ENCODE assay signal across 15 cellular contexts in the genomic region with DNA sequence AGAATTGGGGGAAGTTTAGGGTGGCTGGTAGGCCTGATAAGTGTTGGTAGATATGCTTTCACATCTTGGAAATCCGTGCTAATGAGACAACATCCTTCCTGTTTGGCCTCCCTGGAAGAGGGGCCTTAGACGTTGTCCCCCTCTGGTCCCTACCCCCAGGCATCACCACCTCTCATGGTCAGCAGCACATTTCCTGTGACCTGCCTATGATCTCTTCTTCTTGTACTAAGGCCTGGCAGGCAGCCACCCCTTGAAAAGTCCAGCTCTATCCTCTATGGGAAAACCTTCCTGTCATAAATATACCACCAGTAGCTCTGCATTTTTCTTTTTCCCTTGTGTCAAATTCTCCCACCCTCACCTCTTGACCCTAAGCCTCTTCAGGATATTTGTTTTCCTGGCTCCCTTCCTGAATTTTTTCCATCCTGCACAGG.
DNase-seq lines count a peak whose midpoint lies in the region; ATAC-seq, FAIRE-seq and TF ChIP-seq lines count a peak whose summit lies in the region.
"Had no signal": no experiment of that assay in that cellular context is flagged by ENCODE, and none has a peak within 500 bp of the region (broad histone marks: within the 10 kb centered on the region; RNA-seq: fewer than 3 reads in every experiment).

No MANE protein-coding gene starts in this region.

- 0% methylated on average over 2 of the region's 2 CpGs for WGBS in K562 (ENCODE audit: insufficient coverage, low coverage, missing lambda C conversion rate)
- WGBS in psoas muscle, 3 donors, result 43 to 44% (median 43%) methylated on average over 2 of the region's 2 CpGs

- no peak overlapping the region for H3K4me3 Mint-ChIP-seq in activated T-helper 1 cell treated with anti-CD3 and anti-CD28 coated beads, Interleukin-12 subunit alpha, Interleukin-12 subunit beta, Interleukin-2, Interleukin-4 antibody, amounts not matched to agents 30 ng/mL and 10 ng/mL and 1 ng/mL, durations not matched to agents 14 hours and 24 hours and 36 hours
- H3K4me3 Mint-ChIP-seq: dendritic cell treated with granulocyte-macrophage colony-stimulating factor and Interleukin-4, amounts not matched to agents 40 ng/mL and 50 ng/mL, for 4 days had no signal

- H3K27ac Mint-ChIP-seq in activated T-helper 1 cell treated with anti-CD3 and anti-CD28 coated beads, Interleukin-12 subunit alpha, Interleukin-12 subunit beta, Interleukin-2, Interleukin-4 antibody, amounts not matched to agents 30 ng/mL and 10 ng/mL and 1 ng/mL, durations not matched to agents 14 hours and 24 hours and 36 hours, result no peak overlapping the region
- H3K27ac Mint-ChIP-seq: dendritic cell treated with granulocyte-macrophage colony-stimulating factor and Interleukin-4, amounts not matched to agents 40 ng/mL and 50 ng/mL, for 4 days had no signal

- H3K9me3 ChIP-seq in K562 (replicated peaks; ENCODE audit: control insufficient read depth, insufficient read depth, low read depth, low read length), result no peaks in the 10 kb centered on the region
- H3K9me3 ChIP-seq in right atrium auricular region, result no peaks in the 10 kb centered on the region
- no peaks in the 10 kb centered on the region for H3K9me3 ChIP-seq in psoas muscle
- H3K9me3 ChIP-seq: BE2C had no signal

- TF ChIP-seq CTCF in K562 (IDR thresholded peaks at IDR 0.05 in 2 of 3, conservative IDR thresholded peaks at IDR 0.05 in 1 of 3; ENCODE audit: insufficient read depth in 2 of 3, low read depth in 1 of 3, low read length in 3 of 3), result no peak
- no peak for TF ChIP-seq CTCF in right atrium auricular region (IDR thresholded peaks at IDR 0.05)
- no peak for TF ChIP-seq CTCF in psoas muscle (IDR thresholded peaks at IDR 0.05)

- no peaks in the 10 kb centered on the region for H3K79me2 ChIP-seq in K562 (ENCODE audit: control insufficient read depth, insufficient read depth, low read length)

- TF ChIP-seq POLR2A in K562 (conservative IDR thresholded peaks at IDR 0.05), result no peak

- no peaks in the 10 kb centered on the region for H3K9me1 ChIP-seq in K562 (ENCODE audit: control insufficient read depth, insufficient read depth, low read length)

- CTCF ChIA-PET in K562 (lab: Yijun Ruan, JAX; ENCODE audit: low intra/inter-chr PET ratio), result no interaction called here

- intact Hi-C loops in K562 (cut with micrococcal nuclease), result no loop called here
- intact Hi-C loops in psoas muscle (cut with DNase I), result no loop called here
- intact Hi-C loops in activated T-helper 1 cell treated with anti-CD3 and anti-CD28 coated beads, Interleukin-12 subunit alpha, Interleukin-12 subunit beta, Interleukin-2, Interleukin-4 antibody, amounts not matched to agents 30 ng/mL and 10 ng/mL and 1 ng/mL, durations not matched to agents 14 hours and 24 hours and 36 hours (cut with micrococcal nuclease), result loop anchor here (5.0 kb wide), 2 partner anchors 298 to 1048 kb away; partner anchors contain the start of gene ABHD5

- ATAC-seq in K562 (no peak), psoas muscle (peak; percentile 27 to 76 (median 63)), GM19023 (IDR thresholded peaks at IDR 0.05; ENCODE audit: unreplicated experiment) (no peak), GM18861 (IDR thresholded peaks at IDR 0.05; ENCODE audit: unreplicated experiment) (no peak)

- DNase-seq in EH (ENCODE audit: low read depth) (peak; percentile 89), K562 (ENCODE audit: extremely low read depth in 1 of 4, low spot score in 3 of 4) (no peak), right atrium auricular region (ENCODE audit: low spot score) (peak; percentile 71), psoas muscle (peak; percentile 62 to 74), NCI-H1092 (lab: John Stamatoyannopoulos, UW) (no peak)
- no peak for DNase-seq in activated T-helper 1 cell treated with anti-CD3 and anti-CD28 coated beads, Interleukin-12 subunit alpha, Interleukin-12 subunit beta, Interleukin-2, Interleukin-4 antibody, amounts not matched to agents 30 ng/mL and 10 ng/mL and 1 ng/mL, durations not matched to agents 14 hours and 24 hours and 36 hours (ENCODE audit: low spot score)
- DNase-seq: activated T-cell treated with anti-CD3 and anti-CD28 coated beads, Interleukin-2, amount 50 U/mL, for 1 hour; BE2C; NCI-H187; stimulated activated CD4-positive, alpha-beta T cell treated with anti-CD3 and anti-CD28 coated beads, Interleukin-12 subunit alpha, Interleukin-12 subunit beta, amount 100 ng/mL, for 4 hours had no signal

- H3K4me3 ChIP-seq in K562 (no peak overlapping the region), right atrium auricular region (no peak overlapping the region), psoas muscle (no peak overlapping the region)

- H3K27me3 ChIP-seq in K562 (ENCODE audit: control insufficient read depth in 2 of 2, insufficient read depth in 2 of 2, low read length in 2 of 2) (no peaks in the 10 kb centered on the region), right atrium auricular region (no peaks in the 10 kb centered on the region), psoas muscle (ENCODE audit: insufficient read depth in 3 of 3, low read length in 2 of 3) (no peaks in the 10 kb centered on the region)
- H3K27me3 ChIP-seq: BE2C had no signal

- H4K20me1 ChIP-seq in K562 (replicated peaks; ENCODE audit: control insufficient read depth, insufficient read depth, low read length), result no peaks in the 10 kb centered on the region

- no peak for FAIRE-seq in K562 (lab: Jason Lieb, UNC)
- FAIRE-seq: keratinocyte, TTC549 had no signal

- peaks cover 32% of the 10 kb centered on the region for H3K4me1 Mint-ChIP-seq in activated T-helper 1 cell treated with anti-CD3 and anti-CD28 coated beads, Interleukin-12 subunit alpha, Interleukin-12 subunit beta, Interleukin-2, Interleukin-4 antibody, amounts not matched to agents 30 ng/mL and 10 ng/mL and 1 ng/mL, durations not matched to agents 14 hours and 24 hours and 36 hours (ENCODE audit: low read depth)

- peaks cover 11% of the 10 kb centered on the region for H3K36me3 Mint-ChIP-seq in activated T-helper 1 cell treated with anti-CD3 and anti-CD28 coated beads, Interleukin-12 subunit alpha, Interleukin-12 subunit beta, Interleukin-2, Interleukin-4 antibody, amounts not matched to agents 30 ng/mL and 10 ng/mL and 1 ng/mL, durations not matched to agents 14 hours and 24 hours and 36 hours (ENCODE audit: low read depth)

- BruUV-seq in K562 (replicated peaks; lab: Mats Ljungman, UMichigan), result no TSS peak

- in situ Hi-C loops in K562 (cut with MboI), result no loop called here

- no peaks in the 10 kb centered on the region for H3K9me3 Mint-ChIP-seq in activated T-helper 1 cell treated with anti-CD3 and anti-CD28 coated beads, Interleukin-12 subunit alpha, Interleukin-12 subunit beta, Interleukin-2, Interleukin-4 antibody, amounts not matched to agents 30 ng/mL and 10 ng/mL and 1 ng/mL, durations not matched to agents 14 hours and 24 hours and 36 hours
- H3K9me3 Mint-ChIP-seq: dendritic cell treated with granulocyte-macrophage colony-stimulating factor and Interleukin-4, amounts not matched to agents 40 ng/mL and 50 ng/mL, for 4 days had no signal

- POLR2A ChIA-PET in K562 (lab: Yijun Ruan, JAX), result interaction anchor here (1.1 kb wide), 1 partner anchor 21 kb away, joined by 3 read pairs; no protein-coding TSS in a partner anchor

- H2AFZ ChIP-seq in K562 (ENCODE audit: low read depth, low read length), result no peak overlapping the region

- H3K27ac ChIP-seq in K562 (ENCODE audit: extremely low read depth, low read depth, low read length) (no peak overlapping the region), right atrium auricular region (peak overlapping the region; percentile 20 to 43), psoas muscle (peak overlapping the region; percentile 49)

- TF ChIP-seq EP300 in K562 (IDR thresholded peaks at IDR 0.05; ENCODE audit: low read length), result no peak

- no peak for TF ChIP-seq RAD21 in K562 (CRISPR knock-in tag; conservative IDR thresholded peaks at IDR 0.05 in 1 of 2, IDR thresholded peaks at IDR 0.05 in 1 of 2)

- H3K36me3 ChIP-seq in K562 (ENCODE audit: control insufficient read depth, insufficient read depth, low read length) (no peaks in the 10 kb centered on the region; the same call in 2 of the 3 replicates), right atrium auricular region (no peaks in the 10 kb centered on the region), psoas muscle (ENCODE audit: insufficient read depth in 1 of 2, low read depth in 1 of 2) (no peaks in the 10 kb centered on the region)
- H3K36me3 ChIP-seq: BE2C had no signal

- no peak overlapping the region for H3K9ac ChIP-seq in K562 (ENCODE audit: insufficient read depth in 1 of 2, low read depth in 2 of 2, low read length in 2 of 2)

- H3K4me2 ChIP-seq in K562 (ENCODE audit: insufficient read depth, low read length), result no peak overlapping the region

- H3K4me1 ChIP-seq in K562 (replicated peaks in 1 of 2; ENCODE audit: control insufficient read depth in 2 of 2, insufficient read depth in 2 of 2, low read length in 2 of 2), result peaks cover 0 to 13% of the 10 kb centered on the region in 2 experiments; a peak in 4 of 5 replicates
- H3K4me1 ChIP-seq in right atrium auricular region, result peaks cover 0 to 37% of the 10 kb centered on the region in 2 donors
- peaks cover 15% of the 10 kb centered on the region for H3K4me1 ChIP-seq in psoas muscle
- H3K4me1 ChIP-seq: BE2C had no signal

- H3K27me3 Mint-ChIP-seq in activated T-helper 1 cell treated with anti-CD3 and anti-CD28 coated beads, Interleukin-12 subunit alpha, Interleukin-12 subunit beta, Interleukin-2, Interleukin-4 antibody, amounts not matched to agents 30 ng/mL and 10 ng/mL and 1 ng/mL, durations not matched to agents 14 hours and 24 hours and 36 hours (ENCODE audit: insufficient read depth), result peaks cover 3% of the 10 kb centered on the region
- H3K27me3 Mint-ChIP-seq: dendritic cell treated with granulocyte-macrophage colony-stimulating factor and Interleukin-4, amounts not matched to agents 40 ng/mL and 50 ng/mL, for 4 days had no signal

TF ChIP-seq in K562, 482 proteins besides CTCF, POLR2A, EP300 and RAD21 (continues in another document):
- no peak for TF ChIP-seq MTA3 (IDR thresholded peaks at IDR 0.05; ENCODE audit: borderline replicate concordance)
- TF ChIP-seq ZBTB2 (IDR thresholded peaks at IDR 0.05), result no peak
- TF ChIP-seq NR2C2 (CRISPR knock-in tag; IDR thresholded peaks at IDR 0.05), result no peak
- peak; percentile 13; the same call in 1 of the 2 replicates for TF ChIP-seq NR2C2 (tag; IDR thresholded peaks at IDR 0.05)
- peak; percentile 95 for TF ChIP-seq ETV1 (tag; conservative IDR thresholded peaks at IDR 0.05; ENCODE audit: low read depth)
- TF ChIP-seq SAFB2 (IDR thresholded peaks at IDR 0.05; ENCODE audit: borderline replicate concordance, low read depth, low read length, severe bottlenecking), result no peak

Comparison
In these comparisons a context has a peak if more than half of its experiments do, and no peak if none do; other contexts are left out.
1. DNase-seq: peak in EH (single experiment), right atrium auricular region (single experiment) and psoas muscle (2 of 2); none in K562 (0 of 4), NCI-H1092 (single experiment) and activated T-helper 1 cell treated with anti-CD3 and anti-CD28 coated beads, Interleukin-12 subunit alpha, Interleukin-12 subunit beta, Interleukin-2, Interleukin-4 antibody, amounts not matched to agents 30 ng/mL and 10 ng/mL and 1 ng/mL, durations not matched to agents 14 hours and 24 hours and 36 hours (single experiment).
2. ATAC-seq: peak in psoas muscle (4 of 4); none in K562 (single experiment), GM19023 (single experiment) and GM18861 (single experiment).